ENCODE assay signal across 12 cellular contexts in genomic region chr10:98168147-98168546, GRCh38. TPM values are rescaled to one million over a fixed set of nuclear protein-coding genes. Genes with fewer than 3 reads are reported as not detected.
DNase-seq lines count a peak whose midpoint lies in the region; ATAC-seq, FAIRE-seq and TF ChIP-seq lines count a peak whose summit lies in the region.
"Had no signal": no experiment of that assay in that cellular context is flagged by ENCODE, and none has a peak within 500 bp of the region (broad histone marks: within the 10 kb centered on the region; RNA-seq: fewer than 3 reads in every experiment).

No MANE protein-coding gene starts in this region.

- no peak overlapping the region for H2BK5ac ChIP-seq in mesenchymal stem cell (ENCODE audit: low read depth, low read length, poor library complexity, severe bottlenecking)

- peak; percentile 67 for FAIRE-seq in GM12892 (lab: Jason Lieb, UNC)

- H3K9ac ChIP-seq in endocrine pancreas (ENCODE audit: control insufficient read depth, insufficient read depth, low read length): no peak overlapping the region
- H3K9ac ChIP-seq in mesenchymal stem cell (ENCODE audit: low read length): no peak overlapping the region

- H2AFZ ChIP-seq in mesenchymal stem cell (ENCODE audit: low read depth, low read length): no peak overlapping the region

- no peak overlapping the region for H3K4me2 ChIP-seq in mesenchymal stem cell (ENCODE audit: low read length, poor library complexity, severe bottlenecking)

- H3K9me3 ChIP-seq in endocrine pancreas (ENCODE audit: control insufficient read depth, low read length): no peaks in the 10 kb centered on the region
- no peaks in the 10 kb centered on the region for H3K9me3 ChIP-seq in testis
- no peaks in the 10 kb centered on the region for H3K9me3 ChIP-seq in mesenchymal stem cell (ENCODE audit: control insufficient read depth, low read length)
- H3K9me3 ChIP-seq: ovary had no signal

- WGBS in testis, 2 donors: 89 to 93% methylated on average over 7 of the region's 7 CpGs
- 81% methylated on average over 5 of the region's 7 CpGs for WGBS in mesenchymal stem cell

- H3K4ac ChIP-seq in mesenchymal stem cell (ENCODE audit: low read depth in 1 of 2, low read length in 2 of 2): no peak overlapping the region

- no peak overlapping the region for H3K14ac ChIP-seq in mesenchymal stem cell (ENCODE audit: low read length in 2 of 2)

- no peak overlapping the region for H2BK15ac ChIP-seq in mesenchymal stem cell (ENCODE audit: low read depth, poor library complexity, severe bottlenecking)

- H2BK12ac ChIP-seq in mesenchymal stem cell (ENCODE audit: low read length in 2 of 2): no peak overlapping the region

- TF ChIP-seq POLR2A in GM12892 (IDR thresholded peaks at IDR 0.05; ENCODE audit: low read depth, low read length) (no peak), testis (IDR thresholded peaks at IDR 0.05) (no peak)

- ATAC-seq in GM21367 (IDR thresholded peaks at IDR 0.05; ENCODE audit: unreplicated experiment) (peak; percentile 46), HG03175 (IDR thresholded peaks at IDR 0.05; ENCODE audit: unreplicated experiment) (peak; percentile 70)
- ATAC-seq: activated CD8-positive, alpha-beta T cell treated with anti-CD3 and anti-CD28 coated beads, Interleukin-2, amount 10 ng/mL, durations not matched to agents 7 days and 5 days; foreskin keratinocyte had no signal

- no peak overlapping the region for H3K18ac ChIP-seq in mesenchymal stem cell (ENCODE audit: low read depth in 1 of 2, low read length in 2 of 2)

- H3K27me3 ChIP-seq in endocrine pancreas (ENCODE audit: control insufficient read depth, insufficient read depth, low read length) (no peaks in the 10 kb centered on the region), testis (no peaks in the 10 kb centered on the region), mesenchymal stem cell (ENCODE audit: control insufficient read depth in 1 of 2, insufficient read depth in 1 of 2, low read length in 2 of 2) (no peaks in the 10 kb centered on the region)
- H3K27me3 ChIP-seq: foreskin keratinocyte, ovary had no signal

- no peak overlapping the region for H2BK120ac ChIP-seq in mesenchymal stem cell (ENCODE audit: low read depth, low read length)

- no peak overlapping the region for H4K8ac ChIP-seq in mesenchymal stem cell (ENCODE audit: low read length)

- no peak overlapping the region for H3K23ac ChIP-seq in mesenchymal stem cell (ENCODE audit: low read length in 2 of 2)

- H3K4me1 ChIP-seq in endocrine pancreas (ENCODE audit: control insufficient read depth, insufficient read depth, low read length) (peaks cover 41% of the 10 kb centered on the region), testis (no peaks in the 10 kb centered on the region), mesenchymal stem cell (ENCODE audit: control insufficient read depth, insufficient read depth, low read depth, low read length) (no peaks in the 10 kb centered on the region)
- H3K4me1 ChIP-seq: foreskin keratinocyte had no signal

- intact Hi-C loops in testis (cut with DNase I; ENCODE audit: low total_unique reads): no loop called here

- H3K4me3 ChIP-seq in endocrine pancreas (ENCODE audit: control insufficient read depth, insufficient read depth, low read length) (peak overlapping the region; percentile 11), testis (no peak overlapping the region), mesenchymal stem cell (ENCODE audit: insufficient read depth in 1 of 2, low read depth in 1 of 2, low read length in 2 of 2) (no peak overlapping the region)
- H3K4me3 ChIP-seq: ovary had no signal

- H2AK5ac ChIP-seq in mesenchymal stem cell (ENCODE audit: low read length, severe bottlenecking): no peak overlapping the region

- H3K27ac ChIP-seq in testis (no peak overlapping the region), mesenchymal stem cell (ENCODE audit: low read length, poor library complexity, severe bottlenecking) (no peak overlapping the region)
- H3K27ac ChIP-seq: foreskin keratinocyte, ovary had no signal

- H4K91ac ChIP-seq in mesenchymal stem cell (ENCODE audit: low read length): no peak overlapping the region

- no peak for DNase-seq in GM12892 (ENCODE audit: insufficient read length)
- DNase-seq in activated gamma-delta T cell treated with Interleukin-2 at 50 U/mL for 16 hours: no peak
- no peak for DNase-seq in testis
- DNase-seq in mesenchymal stem cell: no peak
- DNase-seq in activated CD4-positive, CD25-positive, alpha-beta regulatory T cell treated with anti-CD3 and anti-CD28 coated beads, Interleukin-2, amount 50 U/mL, for 72 hours: no peak
- DNase-seq: activated CD8-positive, alpha-beta T cell treated with anti-CD3 and anti-CD28 coated beads, Interleukin-2, amount 10 ng/mL, durations not matched to agents 7 days and 5 days; foreskin keratinocyte; ovary; stimulated activated naive CD4-positive, alpha-beta T cell treated with Interleukin-2 at 50 U/mL for 16 hours had no signal

- peaks cover 19% of the 10 kb centered on the region for H3K79me1 ChIP-seq in mesenchymal stem cell (replicated peaks; ENCODE audit: low read length, poor library complexity, severe bottlenecking)

- H3K36me3 ChIP-seq in endocrine pancreas (ENCODE audit: control insufficient read depth, insufficient read depth, low read length): peaks cover 3% of the 10 kb centered on the region
- no peaks in the 10 kb centered on the region for H3K36me3 ChIP-seq in testis (ENCODE audit: low read depth, missing control alignments)
- peaks cover 7 to 60% of the 10 kb centered on the region in 2 experiments for H3K36me3 ChIP-seq in mesenchymal stem cell (ENCODE audit: control insufficient read depth in 1 of 2, insufficient read depth in 2 of 2, low read depth in 1 of 2, low read length in 2 of 2)
- H3K36me3 ChIP-seq: ovary had no signal

- TF ChIP-seq CTCF in testis (IDR thresholded peaks at IDR 0.05): no peak

RNA-seq across cellular contexts. Expression of gene R3HCC1L, which starts 33.7 kb away (rescaled TPM):
- polyA plus RNA-seq in GM12892 (2012; ENCODE audit: missing spikeins): 14.3 TPM
- 10 to 100 TPM; 38.5 to 39.5 TPM for total RNA-seq in testis
- polyA plus RNA-seq in testis (ENCODE audit: insufficient read depth, low read depth, low replicate concordance): 36.9 TPM
- 9.3 TPM for polyA plus RNA-seq in mesenchymal stem cell (2013, experiment 1 of 2)
- 10.4 TPM for polyA plus RNA-seq in mesenchymal stem cell (2013, experiment 2 of 2)
